Comparison of ENCODE assay signal across 8 cellular contexts in the genomic region with DNA sequence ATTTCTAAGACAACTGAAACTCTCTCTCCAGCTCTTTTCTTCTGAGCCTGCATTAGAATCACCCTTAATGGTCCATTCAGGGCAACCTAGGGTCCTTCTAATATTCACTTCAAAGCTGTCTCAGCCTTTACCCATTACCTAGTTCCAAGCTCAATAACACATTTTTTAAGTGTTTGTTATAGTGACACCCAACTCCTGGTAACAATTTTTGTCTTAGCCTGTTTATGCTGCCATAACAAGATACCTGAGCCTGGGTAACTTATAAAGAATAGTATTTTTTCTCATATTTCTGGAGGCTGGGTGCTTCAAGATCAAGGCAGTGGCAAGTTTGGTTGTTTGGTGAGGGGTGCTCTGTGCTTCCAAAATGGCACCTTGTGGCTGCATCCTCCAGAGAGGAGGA.
"Had no signal": no experiment of that assay in that cellular context is flagged by ENCODE, and none has a peak within 500 bp of the region (broad histone marks: within the 10 kb centered on the region; RNA-seq: fewer than 3 reads in every experiment).

No MANE protein-coding gene starts in this region.

- FAIRE-seq: HepG2 had no signal

- H3K27ac ChIP-seq: GM23248, HL-60 had no signal

- H3K4me1 ChIP-seq: HAP-1 had no signal

- DNase-seq: GM23248, GOT3, H7, KBM-7 had no signal

- ATAC-seq: HCT116, HepG2 had no signal

- H2AFZ ChIP-seq: GM23248 had no signal

- H3K36me3 ChIP-seq: HAP-1 had no signal

- H3K4me3 ChIP-seq: GM23248, HAP-1 had no signal

- H3K9ac ChIP-seq: GM23248 had no signal

- H3K9me3 ChIP-seq: HAP-1 had no signal
